ENCODE assay signal across 8 cellular contexts in genomic region chr17:83081561-83082201, GRCh38. TPM values are rescaled to one million over a fixed set of nuclear protein-coding genes. Genes with fewer than 3 reads are reported as not detected.
DNase-seq lines count a peak whose midpoint lies in the region; ATAC-seq, FAIRE-seq and TF ChIP-seq lines count a peak whose summit lies in the region.

No MANE protein-coding gene starts in this region.

- peaks cover 29 to 56% (median 45%) of the 10 kb centered on the region in 3 donors for H3K4me1 Mint-ChIP-seq in CD8-positive, alpha-beta memory T cell

- DNase-seq in CD8-positive, alpha-beta memory T cell, result peak in 4 of 5 donors; percentile 37 to 77 (median 57)
- DNase-seq in retina (peak; percentile 43), EL (no peak), GM12892 (ENCODE audit: insufficient read length) (no peak)
- no peak for DNase-seq in stimulated activated CD4-positive, alpha-beta T cell treated with anti-CD3 and anti-CD28 coated beads, Interleukin-2, amount 100 ng/mL, for 24 hours

- CTCF ChIA-PET in CD8-positive, alpha-beta memory T cell (lab: Charles Lee), result no interaction called here

- H3K4me3 Mint-ChIP-seq in CD8-positive, alpha-beta memory T cell, result peak overlapping the region; percentile 81 to 90 (median 86)

- POLR2A ChIA-PET in CD8-positive, alpha-beta memory T cell (lab: Charles Lee), result no interaction called here

- no peak for FAIRE-seq in GM12892 (lab: Jason Lieb, UNC)

- TF ChIP-seq POLR2A in gastroesophageal sphincter (IDR thresholded peaks at IDR 0.05) (peak in 1 of 2 donors; percentile 25), GM12892 (IDR thresholded peaks at IDR 0.05; ENCODE audit: low read depth, low read length) (no peak)

- no peaks in the 10 kb centered on the region for H3K9me3 ChIP-seq in CD8-positive, alpha-beta memory T cell (ENCODE audit: low read length)
- H3K9me3 ChIP-seq in gastroesophageal sphincter, result no peaks in the 10 kb centered on the region

- H3K9me3 Mint-ChIP-seq in CD8-positive, alpha-beta memory T cell, result no peaks in the 10 kb centered on the region

- WGBS in gastroesophageal sphincter (ENCODE audit: low coverage in 1 of 2), 2 donors, result 57% methylated on average over 5 of the region's 26 CpGs; no CpG with 5 or more reads in 1 of the 2 donors

- peak overlapping the region; percentile 63 to 95 (median 90) for H3K27ac Mint-ChIP-seq in CD8-positive, alpha-beta memory T cell

- peaks cover 0 to 11% of the 10 kb centered on the region in 2 donors for H3K27me3 Mint-ChIP-seq in CD8-positive, alpha-beta memory T cell

- H3K36me3 ChIP-seq in CD8-positive, alpha-beta memory T cell (ENCODE audit: insufficient read depth, low read length), result no peaks in the 10 kb centered on the region
- peaks cover 0 to 22% of the 10 kb centered on the region in 2 donors for H3K36me3 ChIP-seq in gastroesophageal sphincter

- H3K4me1 ChIP-seq in CD8-positive, alpha-beta memory T cell (ENCODE audit: insufficient read depth, low read length), result peaks cover 50% of the 10 kb centered on the region
- peaks cover 0 to 81% (median 47%) of the 10 kb centered on the region in 3 donors for H3K4me1 ChIP-seq in gastroesophageal sphincter

- H3K4me3 ChIP-seq in CD8-positive, alpha-beta memory T cell (ENCODE audit: low read length), result no peak overlapping the region
- H3K4me3 ChIP-seq in WI38 (ENCODE audit: low read depth, low read length) (peak overlapping the region; percentile 73), gastroesophageal sphincter (peak overlapping the region; percentile 72 to 94)

- no peaks in the 10 kb centered on the region for H3K27me3 ChIP-seq in CD8-positive, alpha-beta memory T cell (ENCODE audit: insufficient read depth, low read length, poor library complexity, severe bottlenecking)
- H3K27me3 ChIP-seq in gastroesophageal sphincter, result no peaks in the 10 kb centered on the region

- TF ChIP-seq EP300 in gastroesophageal sphincter (IDR thresholded peaks at IDR 0.05), result no peak

- ATAC-seq in gastroesophageal sphincter (peak; percentile 22), HG02938 (IDR thresholded peaks at IDR 0.05; ENCODE audit: unreplicated experiment) (no peak)

- H3K27ac ChIP-seq in CD8-positive, alpha-beta memory T cell (ENCODE audit: low read depth, low read length), result peak overlapping the region; percentile 24
- H3K27ac ChIP-seq in gastroesophageal sphincter, result peak overlapping the region in 3 of 4 donors; percentile 88 to 91 (median 90)

- H3K36me3 Mint-ChIP-seq in CD8-positive, alpha-beta memory T cell, result peaks cover 0 to 47% (median 3%) of the 10 kb centered on the region in 3 donors

- TF ChIP-seq CTCF in WI38 (IDR thresholded peaks at IDR 0.05; ENCODE audit: low read depth, low read length) (no peak), gastroesophageal sphincter (IDR thresholded peaks at IDR 0.05) (no peak)

RNA-seq across cellular contexts. Expression of gene METRNL, which starts 2.3 kb away (rescaled TPM):
- total RNA-seq in CD8-positive, alpha-beta memory T cell, result 10 to 100 TPM; 22.3 to 22.9 TPM
- polyA plus RNA-seq in CD8-positive, alpha-beta memory T cell, result 2.6 TPM
- 10 to 100 TPM; 41.1 to 82.6 (median 66.3) TPM for total RNA-seq in gastroesophageal sphincter
- polyA plus RNA-seq in GM12892 (2012; ENCODE audit: missing spikeins), result 0.36 TPM

Comparison
In these comparisons a context has a peak if more than half of its experiments do, and no peak if none do; other contexts are left out.
1. DNase-seq: peak in CD8-positive, alpha-beta memory T cell (4 of 5) and retina (single experiment); none in stimulated activated CD4-positive, alpha-beta T cell treated with anti-CD3 and anti-CD28 coated beads, Interleukin-2, amount 100 ng/mL, for 24 hours (0 of 2), EL (single experiment) and GM12892 (single experiment).